In genomic region chr1:109426278-109427170, GRCh38 we compare ENCODE assay signal across 1 cellular context.
TF ChIP-seq lines count a peak whose summit lies in the region.

PSMA5 (minus strand) TSS chr1:109426448; CDS start chr1:109426330, 118 bp downstream.

TF ChIP-seq in HepG2, 621 proteins besides CTCF, POLR2A, EP300 and RAD21 (continued from another document and continues in another):
- TF ChIP-seq NCOA5 (CRISPR knock-in tag; IDR thresholded peaks at IDR 0.05) = no peak
- 0 out of 2 replicates have a peak, but pooled peaks have one; percentile 26 for TF ChIP-seq ZBTB44 (CRISPR knock-in tag; IDR thresholded peaks at IDR 0.05)
- TF ChIP-seq HIVEP1 (CRISPR knock-in tag; IDR thresholded peaks at IDR 0.05) = peak; percentile 74
- TF ChIP-seq ZNF788 (CRISPR knock-in tag; IDR thresholded peaks at IDR 0.05; ENCODE audit: borderline replicate concordance) = peak; percentile 74; the same call in 1 of the 2 replicates
- TF ChIP-seq EEA1 (CRISPR knock-in tag; IDR thresholded peaks at IDR 0.05; ENCODE audit: borderline replicate concordance) = 0 out of 2 replicates have a peak, but pooled peaks have one; percentile 66
- peak; percentile 89; the same call in 1 of the 2 replicates for TF ChIP-seq EHMT2 (IDR thresholded peaks at IDR 0.05; ENCODE audit: borderline replicate concordance, low read depth, low read length)
- TF ChIP-seq ZNF564 (CRISPR knock-in tag; IDR thresholded peaks at IDR 0.05) = no peak
- no peak for TF ChIP-seq RCOR2 (CRISPR knock-in tag; IDR thresholded peaks at IDR 0.05)
- no peak for TF ChIP-seq WIZ (CRISPR knock-in tag; IDR thresholded peaks at IDR 0.05)
- no peak for TF ChIP-seq TCF7L2 (IDR thresholded peaks at IDR 0.05; ENCODE audit: low read depth, low read length)
- TF ChIP-seq NCOA1 (CRISPR knock-in tag; IDR thresholded peaks at IDR 0.05) = no peak
- TF ChIP-seq ATF1 (CRISPR knock-in tag; IDR thresholded peaks at IDR 0.05) = peak; percentile 79
- TF ChIP-seq, protein P1, sequence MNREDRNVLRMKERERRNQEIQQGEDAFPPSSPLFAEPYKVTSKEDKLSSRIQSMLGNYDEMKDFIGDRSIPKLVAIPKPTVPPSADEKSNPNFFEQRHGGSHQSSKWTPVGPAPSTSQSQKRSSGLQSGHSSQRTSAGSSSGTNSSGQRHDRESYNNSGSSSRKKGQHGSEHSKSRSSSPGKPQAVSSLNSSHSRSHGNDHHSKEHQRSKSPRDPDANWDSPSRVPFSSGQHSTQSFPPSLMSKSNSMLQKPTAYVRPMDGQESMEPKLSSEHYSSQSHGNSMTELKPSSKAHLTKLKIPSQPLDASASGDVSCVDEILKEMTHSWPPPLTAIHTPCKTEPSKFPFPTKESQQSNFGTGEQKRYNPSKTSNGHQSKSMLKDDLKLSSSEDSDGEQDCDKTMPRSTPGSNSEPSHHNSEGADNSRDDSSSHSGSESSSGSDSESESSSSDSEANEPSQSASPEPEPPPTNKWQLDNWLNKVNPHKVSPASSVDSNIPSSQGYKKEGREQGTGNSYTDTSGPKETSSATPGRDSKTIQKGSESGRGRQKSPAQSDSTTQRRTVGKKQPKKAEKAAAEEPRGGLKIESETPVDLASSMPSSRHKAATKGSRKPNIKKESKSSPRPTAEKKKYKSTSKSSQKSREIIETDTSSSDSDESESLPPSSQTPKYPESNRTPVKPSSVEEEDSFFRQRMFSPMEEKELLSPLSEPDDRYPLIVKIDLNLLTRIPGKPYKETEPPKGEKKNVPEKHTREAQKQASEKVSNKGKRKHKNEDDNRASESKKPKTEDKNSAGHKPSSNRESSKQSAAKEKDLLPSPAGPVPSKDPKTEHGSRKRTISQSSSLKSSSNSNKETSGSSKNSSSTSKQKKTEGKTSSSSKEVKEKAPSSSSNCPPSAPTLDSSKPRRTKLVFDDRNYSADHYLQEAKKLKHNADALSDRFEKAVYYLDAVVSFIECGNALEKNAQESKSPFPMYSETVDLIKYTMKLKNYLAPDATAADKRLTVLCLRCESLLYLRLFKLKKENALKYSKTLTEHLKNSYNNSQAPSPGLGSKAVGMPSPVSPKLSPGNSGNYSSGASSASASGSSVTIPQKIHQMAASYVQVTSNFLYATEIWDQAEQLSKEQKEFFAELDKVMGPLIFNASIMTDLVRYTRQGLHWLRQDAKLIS (CRISPR knock-in tag; IDR thresholded peaks at IDR 0.05) = 0 out of 2 replicates have a peak, but pooled peaks have one; percentile 84
- TF ChIP-seq JUNB (CRISPR knock-in tag; IDR thresholded peaks at IDR 0.05; ENCODE audit: borderline replicate concordance) = no peak
- peak; percentile 63; the same call in 1 of the 2 replicates for TF ChIP-seq POGK (CRISPR knock-in tag; conservative IDR thresholded peaks at IDR 0.05)
- no peak for TF ChIP-seq ZNF432 (CRISPR knock-in tag; IDR thresholded peaks at IDR 0.05; ENCODE audit: borderline replicate concordance)
- no peak for TF ChIP-seq RELA (CRISPR knock-in tag; IDR thresholded peaks at IDR 0.05)
- no peak for TF ChIP-seq CBX1 (IDR thresholded peaks at IDR 0.05; ENCODE audit: low read depth)
- peak; percentile 79 for TF ChIP-seq ASH2L (IDR thresholded peaks at IDR 0.05; ENCODE audit: insufficient read length, low read depth, low read length)
- no peak for TF ChIP-seq TCF12 (IDR thresholded peaks at IDR 0.05)
- 0 out of 2 replicates have a peak, but pooled peaks have one; percentile 46 for TF ChIP-seq TCF12 (CRISPR knock-in tag; IDR thresholded peaks at IDR 0.05)
- TF ChIP-seq TMF1 (CRISPR knock-in tag; IDR thresholded peaks at IDR 0.05; ENCODE audit: low read depth) = no peak
- TF ChIP-seq NFE2L2 (IDR thresholded peaks at IDR 0.05; ENCODE audit: low read length) = no peak
- no peak for TF ChIP-seq MTA3 (CRISPR knock-in tag; IDR thresholded peaks at IDR 0.05)
- peak; percentile 9 for TF ChIP-seq AGO2 (optimal IDR thresholded peaks at IDR 0.05; ENCODE audit: low read depth, low read length)
- TF ChIP-seq MLLT10 (CRISPR knock-in tag; IDR thresholded peaks at IDR 0.05) = no peak
- no peak for TF ChIP-seq LCORL (IDR thresholded peaks at IDR 0.05)
- TF ChIP-seq LCORL (CRISPR knock-in tag; IDR thresholded peaks at IDR 0.05) = peak; percentile 48; the same call in 1 of the 2 replicates
- no peak for TF ChIP-seq CBX5 (CRISPR knock-in tag; IDR thresholded peaks at IDR 0.05; ENCODE audit: borderline replicate concordance)
- TF ChIP-seq ZNF747 (CRISPR knock-in tag; IDR thresholded peaks at IDR 0.05; ENCODE audit: borderline replicate concordance) = peak; percentile 70
- peak; percentile 56; the same call in 1 of the 2 replicates for TF ChIP-seq TGIF2 (CRISPR knock-in tag; IDR thresholded peaks at IDR 0.05)
- TF ChIP-seq ZNF629 (CRISPR knock-in tag; conservative IDR thresholded peaks at IDR 0.05) = no peak
- peak; percentile 43; the same call in 1 of the 2 replicates for TF ChIP-seq KDM2A (CRISPR knock-in tag; IDR thresholded peaks at IDR 0.05; ENCODE audit: borderline replicate concordance, low read depth)
- TF ChIP-seq, protein P2, sequence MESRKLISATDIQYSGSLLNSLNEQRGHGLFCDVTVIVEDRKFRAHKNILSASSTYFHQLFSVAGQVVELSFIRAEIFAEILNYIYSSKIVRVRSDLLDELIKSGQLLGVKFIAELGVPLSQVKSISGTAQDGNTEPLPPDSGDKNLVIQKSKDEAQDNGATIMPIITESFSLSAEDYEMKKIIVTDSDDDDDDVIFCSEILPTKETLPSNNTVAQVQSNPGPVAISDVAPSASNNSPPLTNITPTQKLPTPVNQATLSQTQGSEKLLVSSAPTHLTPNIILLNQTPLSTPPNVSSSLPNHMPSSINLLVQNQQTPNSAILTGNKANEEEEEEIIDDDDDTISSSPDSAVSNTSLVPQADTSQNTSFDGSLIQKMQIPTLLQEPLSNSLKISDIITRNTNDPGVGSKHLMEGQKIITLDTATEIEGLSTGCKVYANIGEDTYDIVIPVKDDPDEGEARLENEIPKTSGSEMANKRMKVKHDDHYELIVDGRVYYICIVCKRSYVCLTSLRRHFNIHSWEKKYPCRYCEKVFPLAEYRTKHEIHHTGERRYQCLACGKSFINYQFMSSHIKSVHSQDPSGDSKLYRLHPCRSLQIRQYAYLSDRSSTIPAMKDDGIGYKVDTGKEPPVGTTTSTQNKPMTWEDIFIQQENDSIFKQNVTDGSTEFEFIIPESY (CRISPR knock-in tag; IDR thresholded peaks at IDR 0.05) = peak; percentile 45; the same call in 1 of the 2 replicates
- TF ChIP-seq ZNF777 (CRISPR knock-in tag; IDR thresholded peaks at IDR 0.05) = no peak; the same call in 1 of the 2 replicates
- peak; percentile 26; the same call in 1 of the 2 replicates for TF ChIP-seq ZNF614 (CRISPR knock-in tag; IDR thresholded peaks at IDR 0.05; ENCODE audit: borderline replicate concordance)
- TF ChIP-seq SP4 (CRISPR knock-in tag; IDR thresholded peaks at IDR 0.05) = peak; percentile 77; the same call in 1 of the 2 replicates
- no peak for TF ChIP-seq HDAC6 (IDR thresholded peaks at IDR 0.05; ENCODE audit: low read depth, low read length)
- no peak for TF ChIP-seq NFIB (CRISPR knock-in tag; IDR thresholded peaks at IDR 0.05; ENCODE audit: borderline replicate concordance)
- TF ChIP-seq SATB2 (CRISPR knock-in tag; IDR thresholded peaks at IDR 0.05) = 0 out of 2 replicates have a peak, but pooled peaks have one; percentile 42
- peak; percentile 69; the same call in 1 of the 2 replicates for TF ChIP-seq ZSCAN9 (CRISPR knock-in tag; IDR thresholded peaks at IDR 0.05; ENCODE audit: borderline replicate concordance)
- peak; percentile 34 for TF ChIP-seq U2AF1 (optimal IDR thresholded peaks at IDR 0.05; ENCODE audit: low read depth, low read length)
- 0 out of 2 replicates have a peak, but pooled peaks have one; percentile 34 for TF ChIP-seq ZNF138 (CRISPR knock-in tag; IDR thresholded peaks at IDR 0.05; ENCODE audit: low read depth)
- no peak; the same call in 1 of the 2 replicates for TF ChIP-seq ZSCAN25 (CRISPR knock-in tag; IDR thresholded peaks at IDR 0.05)
- TF ChIP-seq, protein P3, sequence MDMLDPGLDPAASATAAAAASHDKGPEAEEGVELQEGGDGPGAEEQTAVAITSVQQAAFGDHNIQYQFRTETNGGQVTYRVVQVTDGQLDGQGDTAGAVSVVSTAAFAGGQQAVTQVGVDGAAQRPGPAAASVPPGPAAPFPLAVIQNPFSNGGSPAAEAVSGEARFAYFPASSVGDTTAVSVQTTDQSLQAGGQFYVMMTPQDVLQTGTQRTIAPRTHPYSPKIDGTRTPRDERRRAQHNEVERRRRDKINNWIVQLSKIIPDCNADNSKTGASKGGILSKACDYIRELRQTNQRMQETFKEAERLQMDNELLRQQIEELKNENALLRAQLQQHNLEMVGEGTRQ (IDR thresholded peaks at IDR 0.05; ENCODE audit: low read depth, low read length) = peak; percentile 67
- TF ChIP-seq, protein P3 (CRISPR knock-in tag; IDR thresholded peaks at IDR 0.05; ENCODE audit: borderline replicate concordance) = peak; percentile 83; the same call in 1 of the 2 replicates
- 0 out of 2 replicates have a peak, but pooled peaks have one; percentile 56 for TF ChIP-seq CC2D1A (CRISPR knock-in tag; IDR thresholded peaks at IDR 0.05)
- TF ChIP-seq, protein P4, sequence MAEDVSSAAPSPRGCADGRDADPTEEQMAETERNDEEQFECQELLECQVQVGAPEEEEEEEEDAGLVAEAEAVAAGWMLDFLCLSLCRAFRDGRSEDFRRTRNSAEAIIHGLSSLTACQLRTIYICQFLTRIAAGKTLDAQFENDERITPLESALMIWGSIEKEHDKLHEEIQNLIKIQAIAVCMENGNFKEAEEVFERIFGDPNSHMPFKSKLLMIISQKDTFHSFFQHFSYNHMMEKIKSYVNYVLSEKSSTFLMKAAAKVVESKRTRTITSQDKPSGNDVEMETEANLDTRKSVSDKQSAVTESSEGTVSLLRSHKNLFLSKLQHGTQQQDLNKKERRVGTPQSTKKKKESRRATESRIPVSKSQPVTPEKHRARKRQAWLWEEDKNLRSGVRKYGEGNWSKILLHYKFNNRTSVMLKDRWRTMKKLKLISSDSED (CRISPR knock-in tag; IDR thresholded peaks at IDR 0.05) = no peak
- no peak; the same call in 1 of the 2 replicates for TF ChIP-seq ZBTB8A (CRISPR knock-in tag; IDR thresholded peaks at IDR 0.05; ENCODE audit: borderline replicate concordance, low read depth)
- peak; percentile 68 for TF ChIP-seq IRF2 (CRISPR knock-in tag; IDR thresholded peaks at IDR 0.05)
- TF ChIP-seq HNRNPUL1 (IDR thresholded peaks at IDR 0.05; ENCODE audit: low read depth, low read length) = no peak
- no peak for TF ChIP-seq KAT2B (IDR thresholded peaks at IDR 0.05; ENCODE audit: borderline replicate concordance, low read depth, low read length)
- 0 out of 2 replicates have a peak, but pooled peaks have one; percentile 28 for TF ChIP-seq CCDC6 (CRISPR knock-in tag; IDR thresholded peaks at IDR 0.05)
- TF ChIP-seq GATAD2A (CRISPR knock-in tag; IDR thresholded peaks at IDR 0.05) = peak; percentile 35
- no peak; the same call in 1 of the 2 replicates for TF ChIP-seq ZNF616 (CRISPR knock-in tag; IDR thresholded peaks at IDR 0.05; ENCODE audit: low read depth)
- TF ChIP-seq, protein P5, sequence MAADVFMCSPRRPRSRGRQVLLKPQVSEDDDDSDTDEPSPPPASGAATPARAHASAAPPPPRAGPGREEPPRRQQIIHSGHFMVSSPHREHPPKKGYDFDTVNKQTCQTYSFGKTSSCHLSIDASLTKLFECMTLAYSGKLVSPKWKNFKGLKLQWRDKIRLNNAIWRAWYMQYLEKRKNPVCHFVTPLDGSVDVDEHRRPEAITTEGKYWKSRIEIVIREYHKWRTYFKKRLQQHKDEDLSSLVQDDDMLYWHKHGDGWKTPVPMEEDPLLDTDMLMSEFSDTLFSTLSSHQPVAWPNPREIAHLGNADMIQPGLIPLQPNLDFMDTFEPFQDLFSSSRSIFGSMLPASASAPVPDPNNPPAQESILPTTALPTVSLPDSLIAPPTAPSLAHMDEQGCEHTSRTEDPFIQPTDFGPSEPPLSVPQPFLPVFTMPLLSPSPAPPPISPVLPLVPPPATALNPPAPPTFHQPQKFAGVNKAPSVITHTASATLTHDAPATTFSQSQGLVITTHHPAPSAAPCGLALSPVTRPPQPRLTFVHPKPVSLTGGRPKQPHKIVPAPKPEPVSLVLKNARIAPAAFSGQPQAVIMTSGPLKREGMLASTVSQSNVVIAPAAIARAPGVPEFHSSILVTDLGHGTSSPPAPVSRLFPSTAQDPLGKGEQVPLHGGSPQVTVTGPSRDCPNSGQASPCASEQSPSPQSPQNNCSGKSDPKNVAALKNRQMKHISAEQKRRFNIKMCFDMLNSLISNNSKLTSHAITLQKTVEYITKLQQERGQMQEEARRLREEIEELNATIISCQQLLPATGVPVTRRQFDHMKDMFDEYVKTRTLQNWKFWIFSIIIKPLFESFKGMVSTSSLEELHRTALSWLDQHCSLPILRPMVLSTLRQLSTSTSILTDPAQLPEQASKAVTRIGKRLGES (CRISPR knock-in tag; IDR thresholded peaks at IDR 0.05; ENCODE audit: borderline replicate concordance) = no peak
- no peak; the same call in 1 of the 2 replicates for TF ChIP-seq ZNF839 (CRISPR knock-in tag; IDR thresholded peaks at IDR 0.05; ENCODE audit: borderline replicate concordance)
- TF ChIP-seq MEIS2 (CRISPR knock-in tag; IDR thresholded peaks at IDR 0.05) = peak; percentile 11; the same call in 1 of the 2 replicates
- TF ChIP-seq ZNF891 (CRISPR knock-in tag; IDR thresholded peaks at IDR 0.05) = peak; percentile 7; the same call in 1 of the 2 replicates
